ENCODE assay signal across 33 cellular contexts in the genomic region with DNA sequence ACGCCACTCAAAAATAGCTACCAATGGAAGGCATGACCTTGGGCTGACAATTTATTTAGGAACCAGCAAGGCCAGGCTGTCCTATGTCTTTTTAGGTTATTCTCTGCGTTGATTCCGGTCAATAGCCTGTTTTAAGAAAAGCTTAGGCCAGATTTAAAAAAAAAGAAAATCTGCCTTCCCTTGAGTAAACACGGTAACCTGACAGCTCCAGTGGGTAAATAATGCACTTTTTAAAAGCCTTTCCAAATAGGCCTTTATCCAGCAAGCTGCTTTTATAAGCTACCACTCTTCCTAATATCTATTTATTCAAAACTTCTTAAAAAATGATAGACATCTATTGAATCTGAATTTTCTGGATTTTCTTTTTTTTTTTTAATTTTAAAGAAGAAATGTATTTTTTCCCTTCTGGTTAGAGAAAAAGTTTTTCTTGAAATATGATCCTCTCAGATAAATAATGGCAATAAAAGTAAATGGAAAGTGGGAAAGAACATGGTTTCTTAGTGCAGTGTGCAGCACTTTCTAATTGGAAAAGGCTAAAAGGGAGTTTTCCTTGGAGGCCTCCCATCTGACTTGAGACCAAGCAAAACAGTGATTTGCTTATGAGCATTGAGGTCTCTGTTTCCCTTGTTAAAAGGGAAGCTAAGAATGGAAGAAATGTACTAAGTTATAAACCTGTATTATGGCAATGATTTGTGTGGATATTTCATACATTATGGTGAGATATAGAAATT.
DNase-seq lines count a peak whose midpoint lies in the region; ATAC-seq and FAIRE-seq lines count a peak whose summit lies in the region.
"Had no signal": no experiment of that assay in that cellular context is flagged by ENCODE, and none has a peak within 500 bp of the region (broad histone marks: within the 10 kb centered on the region; RNA-seq: fewer than 3 reads in every experiment).

No MANE protein-coding gene starts in this region.

- CTCF ChIA-PET in activated CD4-positive, alpha-beta T cell treated with anti-CD3 and anti-CD28 coated beads, Interleukin-2, amount 10 ng/mL, durations not matched to agents 7 days and 5 days (lab: Charles Lee) = no interaction called here

- H3K36me3 Mint-ChIP-seq in naive thymus-derived CD8-positive, alpha-beta T cell = peaks cover 0 to 2% (median 0%) of the 10 kb centered on the region in 3 donors
- no peaks in the 10 kb centered on the region for H3K36me3 Mint-ChIP-seq in activated CD4-positive, alpha-beta T cell treated with anti-CD3 and anti-CD28 coated beads, Interleukin-2, amount 10 ng/mL, durations not matched to agents 7 days and 5 days (ENCODE audit: low read depth)
- H3K36me3 Mint-ChIP-seq: activated CD4-positive, alpha-beta memory T cell treated with anti-CD3 and anti-CD28 coated beads for 36 hours; activated naive CD4-positive, alpha-beta T cell treated with anti-CD3 and anti-CD28 coated beads, Interleukin-2, amount 10 ng/mL, durations not matched to agents 7 days and 5 days; stimulated activated naive B cell treated with anti-CD40 and anti-IgM and Interleukin-4, amounts not matched to agents 10 μg/mL and 1 μg/mL and 100 μg/mL, for 72 hours had no signal

- POLR2A ChIA-PET in naive thymus-derived CD8-positive, alpha-beta T cell (lab: Charles Lee) = no interaction called here
- POLR2A ChIA-PET in activated CD4-positive, alpha-beta T cell treated with anti-CD3 and anti-CD28 coated beads, Interleukin-2, amount 10 ng/mL, durations not matched to agents 7 days and 5 days (lab: Charles Lee) = no interaction called here

- no peak overlapping the region for H3K27ac Mint-ChIP-seq in naive thymus-derived CD8-positive, alpha-beta T cell
- H3K27ac Mint-ChIP-seq in activated CD4-positive, alpha-beta T cell treated with anti-CD3 and anti-CD28 coated beads, Interleukin-2, amount 10 ng/mL, durations not matched to agents 7 days and 5 days = no peak overlapping the region
- H3K27ac Mint-ChIP-seq: activated CD4-positive, alpha-beta memory T cell treated with anti-CD3 and anti-CD28 coated beads for 36 hours; activated naive CD4-positive, alpha-beta T cell treated with anti-CD3 and anti-CD28 coated beads, Interleukin-2, amount 10 ng/mL, durations not matched to agents 7 days and 5 days; dendritic cell treated with granulocyte-macrophage colony-stimulating factor and Interleukin-4, amounts not matched to agents 40 ng/mL and 50 ng/mL, for 4 days; endodermal cell; GM23338; stimulated activated naive B cell treated with anti-CD40 and anti-IgM and Interleukin-4, amounts not matched to agents 10 μg/mL and 1 μg/mL and 100 μg/mL, for 72 hours had no signal

- intact Hi-C loops in right cardiac atrium (cut with DNase I) (no loop called here), cardiac septum (cut with DNase I) (no loop called here), aorta (cut with DNase I) (loop anchor here in 1 of 2 donors (5.0 kb wide), 1 partner anchor 443 kb away; no protein-coding TSS in a partner anchor)

- H3K9me3 ChIP-seq in right cardiac atrium (ENCODE audit: control insufficient read depth, low read length) (no peaks in the 10 kb centered on the region), aorta (ENCODE audit: control insufficient read depth, low read length) (no peaks in the 10 kb centered on the region)
- H3K9me3 ChIP-seq: Caco-2, pancreas, right lobe of liver, suprapubic skin, uterus had no signal

- H3K4me1 ChIP-seq in right cardiac atrium (ENCODE audit: control insufficient read depth, insufficient read depth, low read length) = no peaks in the 10 kb centered on the region
- peaks cover 4 to 18% of the 10 kb centered on the region in 2 donors for H3K4me1 ChIP-seq in aorta (ENCODE audit: control insufficient read depth in 1 of 2, insufficient read depth in 2 of 2, low read length in 2 of 2)
- H3K4me1 ChIP-seq: Caco-2, right lobe of liver, uterus had no signal

- WGBS in right cardiac atrium = 70% methylated on average over 4 of the region's 4 CpGs
- WGBS in aorta, 2 donors = 54 to 60% methylated on average over 4 of the region's 4 CpGs

- peak; percentile 33 for FAIRE-seq in frontal cortex (lab: Jason Lieb, UNC)
- FAIRE-seq: GM12891, keratinocyte, pancreas had no signal

- no peak overlapping the region for H3K4me3 ChIP-seq in right cardiac atrium (ENCODE audit: low read length)
- H3K4me3 ChIP-seq in aorta (ENCODE audit: low read length in 2 of 2) = no peak overlapping the region
- H3K4me3 ChIP-seq: GM23338, lung, pancreas, right lobe of liver, suprapubic skin, uterus had no signal

- no peaks in the 10 kb centered on the region for H3K36me3 ChIP-seq in aorta (ENCODE audit: control insufficient read depth in 1 of 2, insufficient read depth in 2 of 2, low read length in 1 of 2)
- H3K36me3 ChIP-seq: pancreas, right lobe of liver, suprapubic skin, uterus had no signal

- peaks cover 0 to 2% (median 0%) of the 10 kb centered on the region in 5 donors for H3K27me3 Mint-ChIP-seq in naive thymus-derived CD8-positive, alpha-beta T cell
- H3K27me3 Mint-ChIP-seq in activated CD4-positive, alpha-beta T cell treated with anti-CD3 and anti-CD28 coated beads, Interleukin-2, amount 10 ng/mL, durations not matched to agents 7 days and 5 days = no peaks in the 10 kb centered on the region
- H3K27me3 Mint-ChIP-seq: stimulated activated naive B cell treated with anti-CD40 and anti-IgM and Interleukin-4, amounts not matched to agents 10 μg/mL and 1 μg/mL and 100 μg/mL, for 72 hours had no signal

- no peak overlapping the region for H3K4me3 Mint-ChIP-seq in naive thymus-derived CD8-positive, alpha-beta T cell
- H3K4me3 Mint-ChIP-seq in activated CD4-positive, alpha-beta T cell treated with anti-CD3 and anti-CD28 coated beads, Interleukin-2, amount 10 ng/mL, durations not matched to agents 7 days and 5 days = no peak overlapping the region
- H3K4me3 Mint-ChIP-seq: activated CD4-positive, alpha-beta memory T cell treated with anti-CD3 and anti-CD28 coated beads for 36 hours; activated naive CD4-positive, alpha-beta T cell treated with anti-CD3 and anti-CD28 coated beads, Interleukin-2, amount 10 ng/mL, durations not matched to agents 7 days and 5 days; dendritic cell treated with granulocyte-macrophage colony-stimulating factor and Interleukin-4, amounts not matched to agents 40 ng/mL and 50 ng/mL, for 4 days; endodermal cell; GM23338; neural crest cell; stimulated activated naive B cell treated with anti-CD40 and anti-IgM and Interleukin-4, amounts not matched to agents 10 μg/mL and 1 μg/mL and 100 μg/mL, for 72 hours had no signal

- H3K27me3 ChIP-seq in right cardiac atrium (ENCODE audit: control insufficient read depth, insufficient read depth) (no peaks in the 10 kb centered on the region), aorta (ENCODE audit: control insufficient read depth in 1 of 2, insufficient read depth in 2 of 2, low read length in 1 of 2) (no peaks in the 10 kb centered on the region)
- H3K27me3 ChIP-seq: pancreas, right lobe of liver, suprapubic skin, uterus had no signal

- H3K4me1 Mint-ChIP-seq in naive thymus-derived CD8-positive, alpha-beta T cell = no peaks in the 10 kb centered on the region
- H3K4me1 Mint-ChIP-seq in activated CD4-positive, alpha-beta T cell treated with anti-CD3 and anti-CD28 coated beads, Interleukin-2, amount 10 ng/mL, durations not matched to agents 7 days and 5 days = peaks cover 1% of the 10 kb centered on the region
- H3K4me1 Mint-ChIP-seq: activated naive CD4-positive, alpha-beta T cell treated with anti-CD3 and anti-CD28 coated beads, Interleukin-2, amount 10 ng/mL, durations not matched to agents 7 days and 5 days; GM23338; neural crest cell had no signal

- H3K27ac ChIP-seq in right cardiac atrium (ENCODE audit: low read length) = no peak overlapping the region
- peak overlapping the region in 1 of 2 donors; percentile 42 for H3K27ac ChIP-seq in aorta (ENCODE audit: low read depth in 1 of 2, low read length in 2 of 2)
- H3K27ac ChIP-seq: HL-60, pancreas, right lobe of liver, suprapubic skin, uterus had no signal

- ATAC-seq in right cardiac atrium (peak; percentile 78 to 81), aorta (ENCODE audit: low FRiP score) (peak; percentile 75)
- ATAC-seq in naive thymus-derived CD8-positive, alpha-beta T cell = no peak
- ATAC-seq: GM23338; right lobe of liver; stimulated activated naive B cell treated with anti-CD40 and anti-IgM and Interleukin-4, amounts not matched to agents 10 μg/mL and 1 μg/mL and 100 μg/mL, for 72 hours had no signal

- H3K9me3 Mint-ChIP-seq in naive thymus-derived CD8-positive, alpha-beta T cell = peaks cover 0 to 16% (median 2%) of the 10 kb centered on the region in 9 donors
- H3K9me3 Mint-ChIP-seq in activated CD4-positive, alpha-beta T cell treated with anti-CD3 and anti-CD28 coated beads, Interleukin-2, amount 10 ng/mL, durations not matched to agents 7 days and 5 days = peaks cover 3% of the 10 kb centered on the region
- H3K9me3 Mint-ChIP-seq: endodermal cell; GM23338; neural crest cell; stimulated activated naive B cell treated with anti-CD40 and anti-IgM and Interleukin-4, amounts not matched to agents 10 μg/mL and 1 μg/mL and 100 μg/mL, for 72 hours had no signal

- DNase-seq in right cardiac atrium = no peak
- no peak for DNase-seq in cardiac septum (ENCODE audit: low spot score)
- peak; percentile 77 for DNase-seq in astrocyte of the hippocampus (ENCODE audit: low read depth, low spot score)
- DNase-seq in frontal cortex (ENCODE audit: low spot score in 2 of 2) = no peak
- no peak for DNase-seq in aorta
- DNase-seq in naive thymus-derived CD8-positive, alpha-beta T cell = no peak
- DNase-seq in activated CD4-positive, alpha-beta T cell treated with anti-CD3 and anti-CD28 coated beads, Interleukin-2, amount 10 ng/mL, durations not matched to agents 7 days and 5 days = no peak
- no peak for DNase-seq in MV-4-11 (lab: John Stamatoyannopoulos, UW)
- DNase-seq: activated CD4-positive, alpha-beta memory T cell treated with anti-CD3 and anti-CD28 coated beads for 36 hours; activated CD4-positive, CD25-positive, alpha-beta regulatory T cell; activated CD8-positive, alpha-beta memory T cell treated with anti-CD3 and anti-CD28 coated beads, Interleukin-2, amount 50 U/mL, for 4 hours; activated naive CD4-positive, alpha-beta T cell treated with anti-CD3 and anti-CD28 coated beads, Interleukin-2, amount 10 ng/mL, durations not matched to agents 7 days and 5 days; amniotic stem cell; C1 segment of cervical spinal cord; Caco-2; caudate nucleus; endodermal cell; NCI-H1694; NCI-H69; pancreas; right lobe of liver; RPMI8226; stimulated activated naive B cell treated with anti-CD40 and anti-IgM and Interleukin-4, amounts not matched to agents 10 μg/mL and 1 μg/mL and 100 μg/mL, for 72 hours; T-helper 1 cell; uterus had no signal

Comparison
In these comparisons a context has a peak if more than half of its experiments do, and no peak if none do; other contexts are left out.
1. ATAC-seq: peak in right cardiac atrium (2 of 2) and aorta (single experiment); none in naive thymus-derived CD8-positive, alpha-beta T cell (0 of 2).